Comparison of ENCODE assay signal across 16 cellular contexts in genomic region chr1:229947968-229948367, GRCh38.
A peak's percentile ranks its signal among the peaks of the same experiment; 100 is the strongest.
DNase-seq lines count a peak whose midpoint lies in the region; ATAC-seq, FAIRE-seq and TF ChIP-seq lines count a peak whose summit lies in the region.
"Had no signal": no experiment of that assay in that cellular context is flagged by ENCODE, and none has a peak within 500 bp of the region (broad histone marks: within the 10 kb centered on the region; RNA-seq: fewer than 3 reads in every experiment).

No MANE protein-coding gene starts in this region.

- H3K9me3 Mint-ChIP-seq in chondrocyte (ENCODE audit: low read depth) = no peaks in the 10 kb centered on the region
- H3K9me3 Mint-ChIP-seq: CD8-positive, alpha-beta memory T cell had no signal

- H3K36me3 ChIP-seq in RWPE2 (ENCODE audit: low read depth) = no peaks in the 10 kb centered on the region

- H3K27ac ChIP-seq in RWPE2 (ENCODE audit: poor library complexity, severe bottlenecking) = no peak overlapping the region

- ATAC-seq in RWPE2 (ENCODE audit: low read depth) (peak; percentile 67; the same call in 2 of the 3 replicates), HG03175 (IDR thresholded peaks at IDR 0.05; ENCODE audit: unreplicated experiment) (no peak)

- no peaks in the 10 kb centered on the region for H3K36me3 Mint-ChIP-seq in chondrocyte (ENCODE audit: low read depth)
- H3K36me3 Mint-ChIP-seq: CD8-positive, alpha-beta memory T cell had no signal

- no peak overlapping the region for H3K4me3 ChIP-seq in RWPE2 (ENCODE audit: severe bottlenecking)

- no peak overlapping the region for H3K4me3 Mint-ChIP-seq in chondrocyte (ENCODE audit: unreplicated experiment)
- H3K4me3 Mint-ChIP-seq: B cell; CD8-positive, alpha-beta memory T cell had no signal

- peaks cover 22% of the 10 kb centered on the region for H3K4me1 Mint-ChIP-seq in chondrocyte (ENCODE audit: low read depth)
- H3K4me1 Mint-ChIP-seq: CD8-positive, alpha-beta memory T cell had no signal

- FAIRE-seq in HTR-8/SVneo (lab: Jason Lieb, UNC) = no peak

- H3K4me1 ChIP-seq in RWPE2 (ENCODE audit: insufficient read depth, poor library complexity, severe bottlenecking) = peaks cover 3% of the 10 kb centered on the region

- no peaks in the 10 kb centered on the region for H3K27me3 Mint-ChIP-seq in chondrocyte (ENCODE audit: low read depth)

- no peaks in the 10 kb centered on the region for H3K27me3 ChIP-seq in RWPE2 (ENCODE audit: insufficient read depth, poor library complexity, severe bottlenecking)

- H3K27ac Mint-ChIP-seq in chondrocyte (ENCODE audit: unreplicated experiment) = peak overlapping the region; percentile 65
- H3K27ac Mint-ChIP-seq: B cell; CD8-positive, alpha-beta memory T cell had no signal

- H3K9me3 ChIP-seq in RWPE2 (ENCODE audit: severe bottlenecking) = no peaks in the 10 kb centered on the region

- DNase-seq in HTR-8/SVneo (ENCODE audit: insufficient read length, low spot score) (peak; percentile 17), RWPE2 (ENCODE audit: low spot score) (no peak), chondrocyte (ENCODE audit: low spot score) (no peak), non-pigmented ciliary epithelial cell (ENCODE audit: low read depth) (peak; percentile 30), NCI-H510A treated with DMSO at 0.1 percent for 48 hours (lab: John Stamatoyannopoulos, UW) (no peak), middle frontal gyrus (ENCODE audit: extremely low spot score, low spot score) (no peak)
- DNase-seq: ACHN; CD8-positive, alpha-beta memory T cell; Karpas-422; NCI-H1417; NCI-H2081 treated with DMSO at 0.1 percent for 48 hours; NCI-H526 treated with DMSO at 0.1 percent for 48 hours; NK-92 treated with Interleukin-12 subunit alpha and Interleukin-12 subunit beta, amount 100 ng/mL, for 24 hours; SHP77 had no signal

- no peak for TF ChIP-seq CTCF in RWPE2 (IDR thresholded peaks at IDR 0.05; ENCODE audit: poor library complexity, severe bottlenecking)
- no peak for TF ChIP-seq CTCF in chondrocyte (IDR thresholded peaks at IDR 0.05)

Comparison
In these comparisons a context has a peak if more than half of its experiments do, and no peak if none do; other contexts are left out.
1. DNase-seq: peak in HTR-8/SVneo (single experiment) and non-pigmented ciliary epithelial cell (single experiment); none in RWPE2 (single experiment), chondrocyte (single experiment), NCI-H510A treated with DMSO at 0.1 percent for 48 hours (single experiment) and middle frontal gyrus (single experiment).